ENCODE assay signal across 8 cellular contexts in genomic region chr12:120580787-120581723, GRCh38. TPM values are rescaled to one million over a fixed set of nuclear protein-coding genes. Genes with fewer than 3 reads are reported as not detected.
DNase-seq lines count a peak whose midpoint lies in the region; ATAC-seq, FAIRE-seq and TF ChIP-seq lines count a peak whose summit lies in the region.

TSS of gene POP5 (minus strand) at chr12:120581402. CDS start at chr12:120581362, 40 bp downstream.

- in situ Hi-C loops in astrocyte of the cerebellum (cut with HindIII; ENCODE audit: low sequenced_read_pairs): loop anchor here (25.0 kb wide), 1 partner anchor 131 kb away; the partner anchor contains the start of gene UNC119B

- H3K4me3 ChIP-seq in astrocyte of the cerebellum (ENCODE audit: low read depth, low read length) (peak within 1 kb of the TSS; percentile 88), rectal smooth muscle tissue (ENCODE audit: low read length) (peak within 1 kb of the TSS; percentile 94), aorta (ENCODE audit: low read length in 2 of 2) (peak within 1 kb of the TSS; percentile 52 to 72)

- no peaks in the 10 kb centered on the region for H3K9me3 ChIP-seq in aorta (ENCODE audit: control insufficient read depth, low read length)

- TF ChIP-seq CTCF in astrocyte of the cerebellum (IDR thresholded peaks at IDR 0.05; ENCODE audit: low read depth, low read length, missing control alignments): no peak

- H3K9ac ChIP-seq in rectal smooth muscle tissue (ENCODE audit: low read length): peak within 1 kb of the TSS; percentile 67

- H3K4me1 ChIP-seq in rectal smooth muscle tissue (ENCODE audit: control insufficient read depth, insufficient read depth, low read length) (peaks cover 3% of the 10 kb centered on the region), aorta (ENCODE audit: control insufficient read depth in 1 of 2, insufficient read depth in 2 of 2, low read length in 2 of 2) (no peaks in the 10 kb centered on the region)

- FAIRE-seq in GM18507 (lab: Jason Lieb, UNC): peak; percentile 97

- DNase-seq in GM18507 (ENCODE audit: extremely low spot score, insufficient read length, low read depth): peak; percentile 85
- DNase-seq in NCI-H2029 treated with DMSO at 0.1 percent for 48 hours (lab: John Stamatoyannopoulos, UW): peak; percentile 96
- peak; percentile 87 for DNase-seq in T-helper 9 cell
- peak; percentile 95 for DNase-seq in astrocyte of the cerebellum (ENCODE audit: low read depth)
- peak; percentile 95 for DNase-seq in hepatic stellate cell (ENCODE audit: low spot score)
- peak; percentile 97 to 98 for DNase-seq in aorta

- 0% methylated on average over 56 of the region's 56 CpGs for WGBS in aorta, 2 donors

- ATAC-seq in HG02981 (IDR thresholded peaks at IDR 0.05; ENCODE audit: unreplicated experiment) (peak; percentile 96), aorta (ENCODE audit: low FRiP score) (peak; percentile 93)

- H3K27ac ChIP-seq in rectal smooth muscle tissue (ENCODE audit: low read depth, low read length) (no peak within 1 kb of the TSS), aorta (ENCODE audit: low read depth in 1 of 2, low read length in 2 of 2) (peak within 1 kb of the TSS in 1 of 2 donors; percentile 30)

- H3K27me3 ChIP-seq in rectal smooth muscle tissue (ENCODE audit: control insufficient read depth, insufficient read depth, low read length) (no peaks in the 10 kb centered on the region), aorta (ENCODE audit: control insufficient read depth in 1 of 2, insufficient read depth in 2 of 2, low read length in 1 of 2) (no peaks in the 10 kb centered on the region)

- peaks cover 15% of the 10 kb centered on the region for H3K36me3 ChIP-seq in rectal smooth muscle tissue (ENCODE audit: control insufficient read depth, insufficient read depth, low read length)
- H3K36me3 ChIP-seq in aorta (ENCODE audit: control insufficient read depth in 1 of 2, insufficient read depth in 2 of 2, low read length in 1 of 2): peaks cover 0 to 8% of the 10 kb centered on the region in 2 donors

- intact Hi-C loops in aorta (cut with DNase I): loop anchor here (5.0 kb wide), 3 partner anchors 66 to 516 kb away; partner anchors contain the start of gene UNC119B (in 1 of the 2)

RNA-seq across cellular contexts. Expression of gene POP5, which starts in this region (rescaled TPM):
- 10 to 100 TPM; 18.2 to 26.0 TPM for total RNA-seq in aorta
- polyA plus RNA-seq in aorta: 10 to 100 TPM; 33.8 to 69.7 TPM
